In genomic region chr19:38676878-38677646, GRCh38 we compare ENCODE assay signal across 10 cellular contexts. TPM values are rescaled to one million over a fixed set of nuclear protein-coding genes. Genes with fewer than 3 reads are reported as not detected.
A peak's percentile ranks its signal among the peaks of the same experiment; 100 is the strongest.
DNase-seq lines count a peak whose midpoint lies in the region; ATAC-seq and TF ChIP-seq lines count a peak whose summit lies in the region.
"Had no signal": no experiment of that assay in that cellular context is flagged by ENCODE, and none has a peak within 500 bp of the region (broad histone marks: within the 10 kb centered on the region; RNA-seq: fewer than 3 reads in every experiment).

No MANE protein-coding gene starts in this region.

- no peaks in the 10 kb centered on the region for H3K27me3 ChIP-seq in adrenal gland
- H3K27me3 ChIP-seq in smooth muscle cell (ENCODE audit: low read depth): no peaks in the 10 kb centered on the region

- peaks cover 10 to 39% of the 10 kb centered on the region in 2 experiments; a peak in 2 of 3 replicates for H3K36me3 ChIP-seq in HEK293 (ENCODE audit: control insufficient read depth in 2 of 2, insufficient read depth in 1 of 2, low read length in 2 of 2)
- H3K36me3 ChIP-seq in adrenal gland (replicated peaks in 1 of 2): no peaks in the 10 kb centered on the region
- no peaks in the 10 kb centered on the region for H3K36me3 ChIP-seq in smooth muscle cell (ENCODE audit: low read depth)

- H3K4me1 ChIP-seq in HEK293 (ENCODE audit: control insufficient read depth, insufficient read depth, low read length): no peaks in the 10 kb centered on the region; the same call in 1 of the 2 replicates
- H3K4me1 ChIP-seq in adrenal gland (replicated peaks in 1 of 2): peaks cover 23 to 63% of the 10 kb centered on the region in 2 donors
- peaks cover 27% of the 10 kb centered on the region for H3K4me1 ChIP-seq in smooth muscle cell (ENCODE audit: low read depth)

- no peak for ATAC-seq in GM21367 (IDR thresholded peaks at IDR 0.05; ENCODE audit: unreplicated experiment)
- ATAC-seq in GM19455 (IDR thresholded peaks at IDR 0.05; ENCODE audit: unreplicated experiment): no peak

- WGBS in adrenal gland, 4 donors: 79 to 86% (median 85%) methylated on average over 10 to 11 of the region's 11 CpGs
- 94% methylated on average over 11 of the region's 11 CpGs for WGBS in smooth muscle cell (ENCODE audit: low lambda C conversion rate)

- H2AFZ ChIP-seq in smooth muscle cell (ENCODE audit: low read depth): no peak overlapping the region

- intact Hi-C loops in adrenal gland (cut with DNase I): no loop called here

- no peaks in the 10 kb centered on the region for H4K20me1 ChIP-seq in smooth muscle cell (ENCODE audit: low read depth)

- POLR2A ChIA-PET in HEK293 (lab: Yijun Ruan, JAX): interaction anchor here (3.1 kb wide), 1 partner anchor 29 kb away, joined by 12 read pairs; the partner anchor contains the start of gene ACTN4

- CTCF ChIA-PET in HEK293 (lab: Yijun Ruan, JAX): interaction anchor here (0.6 kb wide), 1 partner anchor 279 kb away, joined by 3 read pairs; no protein-coding TSS in a partner anchor

- TF ChIP-seq CTCF in HEK293 (tag by site-specific recombination; IDR thresholded peaks at IDR 0.05): no peak
- TF ChIP-seq CTCF in adrenal gland (IDR thresholded peaks at IDR 0.05): no peak
- no peak for TF ChIP-seq CTCF in smooth muscle cell (IDR thresholded peaks at IDR 0.05; ENCODE audit: borderline replicate concordance, insufficient read depth, poor library complexity, severe bottlenecking)

- peak overlapping the region; percentile 21 for H3K9ac ChIP-seq in smooth muscle cell (ENCODE audit: low read depth)

- H3K4me1 Mint-ChIP-seq in immature natural killer cell: peaks cover 88 to 92% of the 10 kb centered on the region in 2 donors

- H3K79me2 ChIP-seq in smooth muscle cell (ENCODE audit: low read depth): peaks cover 80% of the 10 kb centered on the region

- H3K9me3 Mint-ChIP-seq in immature natural killer cell: peaks cover 0 to 1% (median 0%) of the 10 kb centered on the region in 6 donors

- peak overlapping the region; percentile 75 to 87 (median 81) for H3K4me3 Mint-ChIP-seq in immature natural killer cell

- peak overlapping the region; percentile 99 to 100 (median 100) for H3K27ac Mint-ChIP-seq in immature natural killer cell

- peak overlapping the region; percentile 3; the same call in 1 of the 2 replicates for H3K27ac ChIP-seq in HEK293 (ENCODE audit: extremely low read depth, low read depth, low read length)
- H3K27ac ChIP-seq in adrenal gland: peak overlapping the region in 4 of 5 donors; percentile 80 to 91 (median 86)
- peak overlapping the region; percentile 100 for H3K27ac ChIP-seq in smooth muscle cell (ENCODE audit: low read depth)

- DNase-seq in adrenal gland: no peak
- DNase-seq in immature natural killer cell: no peak
- no peak for DNase-seq in smooth muscle cell (lab: John Stamatoyannopoulos, UW; ENCODE audit: unreplicated experiment)
- DNase-seq in COR-L47 (lab: John Stamatoyannopoulos, UW): no peak
- DNase-seq in retina: no peak
- DNase-seq: activated effector memory CD4-positive, alpha-beta T cell treated with anti-CD3 and anti-CD28 coated beads, Interleukin-2, amount 50 U/mL, for 16 hours; NCI-H1048 had no signal

- H3K4me2 ChIP-seq in smooth muscle cell: peak overlapping the region; percentile 58

- H3K36me3 Mint-ChIP-seq in immature natural killer cell: peaks cover 0 to 10% (median 9%) of the 10 kb centered on the region in 3 donors

- peaks cover 58% of the 10 kb centered on the region for H3F3A ChIP-seq in smooth muscle cell (ENCODE audit: low read depth)

- no peak for TF ChIP-seq POLR2A in adrenal gland (IDR thresholded peaks at IDR 0.05)

- H3K9me3 ChIP-seq in HEK293 (ENCODE audit: control insufficient read depth, insufficient read depth, low read depth, low read length) (no peaks in the 10 kb centered on the region), adrenal gland (replicated peaks in 1 of 3) (no peaks in the 10 kb centered on the region), smooth muscle cell (replicated peaks; ENCODE audit: low read depth) (no peaks in the 10 kb centered on the region)

- peaks cover 8 to 37% (median 24%) of the 10 kb centered on the region in 3 donors for H3K27me3 Mint-ChIP-seq in immature natural killer cell (ENCODE audit: low read depth in 3 of 3)

- H3K4me3 ChIP-seq in HEK293 (ENCODE audit: low read depth, low read length) (no peak overlapping the region), adrenal gland (no peak overlapping the region), smooth muscle cell (no peak overlapping the region)

TF ChIP-seq in HEK293, 187 proteins besides CTCF, POLR2A, EP300 and RAD21 (continues in another document):
- TF ChIP-seq KLF9 (tag by site-specific recombination; IDR thresholded peaks at IDR 0.05; ENCODE audit: low read depth) (no peak), ZNF610 (tag by site-specific recombination; IDR thresholded peaks at IDR 0.05; ENCODE audit: borderline replicate concordance) (no peak), PBX3 (CRISPR knock-in tag; IDR thresholded peaks at IDR 0.05) (no peak), ZNF560 (tag by site-specific recombination; IDR thresholded peaks at IDR 0.05; ENCODE audit: borderline replicate concordance) (no peak), SCRT1 (tag by site-specific recombination; IDR thresholded peaks at IDR 0.05; ENCODE audit: borderline replicate concordance) (peak; percentile 85), ZNF473 (tag by site-specific recombination; IDR thresholded peaks at IDR 0.05) (no peak), ZBTB20 (tag by site-specific recombination; IDR thresholded peaks at IDR 0.05) (0 out of 2 replicates have a peak, but pooled peaks have one; percentile 10), ZNF624 (tag by site-specific recombination; IDR thresholded peaks at IDR 0.05) (no peak), ZNF704 (tag by site-specific recombination; IDR thresholded peaks at IDR 0.05) (no peak), ZNF488 (tag by site-specific recombination; IDR thresholded peaks at IDR 0.05) (no peak), SCRT2 (tag by site-specific recombination; IDR thresholded peaks at IDR 0.05) (peak; percentile 94), ZNF449 (tag by site-specific recombination; IDR thresholded peaks at IDR 0.05) (no peak), OSR2 (tag by site-specific recombination; IDR thresholded peaks at IDR 0.05) (no peak), ZFP37 (tag by site-specific recombination; IDR thresholded peaks at IDR 0.05) (no peak), KLF1 (tag by site-specific recombination; IDR thresholded peaks at IDR 0.05) (no peak), IKZF3 (tag by site-specific recombination; IDR thresholded peaks at IDR 0.05) (no peak)

RNA-seq across cellular contexts. Expression of gene ACTN4, which starts 29.6 kb away (rescaled TPM):
- total RNA-seq in adrenal gland (100 to 1,000 TPM; 430 to 773 (median 575) TPM), smooth muscle cell (311 TPM in 2 replicates)
- polyA plus RNA-seq in adrenal gland (100 to 1,000 TPM; 148 to 586 (median 554) TPM), immature natural killer cell (10 to 100 TPM in 2 of 3 donors, 1 to 10 TPM in 1; 8.5 to 68.3 (median 17.4) TPM), smooth muscle cell (53.8 and 60.4 TPM in 2 replicates)

RNA-seq across cellular contexts. Expression of gene EIF3K, which starts 58.1 kb away (rescaled TPM):
- total RNA-seq in adrenal gland: 100 to 1,000 TPM; 196 to 537 (median 316) TPM
- polyA plus RNA-seq in adrenal gland: 100 to 1,000 TPM; 177 to 292 (median 216) TPM
- polyA plus RNA-seq in immature natural killer cell: 100 to 1,000 TPM; 338 to 456 (median 383) TPM
- 324 and 334 TPM in 2 replicates for total RNA-seq in smooth muscle cell
- polyA plus RNA-seq in smooth muscle cell: 178 and 181 TPM in 2 replicates

RNA-seq across cellular contexts. Expression of gene MAP4K1, which starts 59.3 kb away (rescaled TPM):
- total RNA-seq in adrenal gland (1 to 10 TPM; 1.4 to 7.9 (median 4.1) TPM), smooth muscle cell (0.22 and 2.1 TPM in 2 replicates)
- polyA plus RNA-seq in adrenal gland (10 to 100 TPM in 1 of 3 donors, 1 to 10 TPM in 2; 1.2 to 12.5 (median 6.8) TPM), immature natural killer cell (10 to 100 TPM; 52.1 to 98.1 (median 67.0) TPM), smooth muscle cell (0.91 TPM in 1 of 2 replicates, not detected in the other)

Comparison
In these comparisons a context has a peak if more than half of its experiments do, and no peak if none do; other contexts are left out.
1. H3K27ac ChIP-seq: peak in every context shown above with its lines; median percentile 100 in smooth muscle cell; 86 in adrenal gland; 3 in HEK293.